Comparison of ENCODE assay signal across 12 cellular contexts in genomic region chr13:28582225-28582891, GRCh38.
DNase-seq lines count a peak whose midpoint lies in the region; ATAC-seq and TF ChIP-seq lines count a peak whose summit lies in the region.
"Had no signal": no experiment of that assay in that cellular context is flagged by ENCODE, and none has a peak within 500 bp of the region (broad histone marks: within the 10 kb centered on the region; RNA-seq: fewer than 3 reads in every experiment).

No MANE protein-coding gene starts in this region.

- no peaks in the 10 kb centered on the region for H3K4me1 ChIP-seq in cardiac muscle cell (ENCODE audit: low read depth)
- no peaks in the 10 kb centered on the region for H3K4me1 ChIP-seq in left ventricle myocardium inferior

- H3K9me3 Mint-ChIP-seq in stimulated activated naive CD8-positive, alpha-beta T cell treated with anti-CD3 and anti-CD28 coated beads, Interleukin-15, amount 100 ng/mL, for 72 hours: no peaks in the 10 kb centered on the region
- H3K9me3 Mint-ChIP-seq: T-helper 2 cell treated with Interferon-gamma antibody and Interleukin-4, amounts not matched to agents 5 μg/mL and 100 μg/mL, for 36 hours had no signal

- H3K27ac ChIP-seq in cardiac muscle cell (no peak overlapping the region), left ventricle myocardium inferior (replicated peaks) (no peak overlapping the region)

- H3K27ac Mint-ChIP-seq in stimulated activated naive CD8-positive, alpha-beta T cell treated with anti-CD3 and anti-CD28 coated beads, Interleukin-15, amount 100 ng/mL, for 72 hours: peak overlapping the region in 1 of 2 donors; percentile 91
- H3K27ac Mint-ChIP-seq: T-helper 2 cell treated with Interferon-gamma antibody and Interleukin-4, amounts not matched to agents 5 μg/mL and 100 μg/mL, for 36 hours had no signal

- intact Hi-C loops in left ventricle myocardium inferior (cut with micrococcal nuclease): no loop called here

- ATAC-seq in HG02759 (IDR thresholded peaks at IDR 0.05; ENCODE audit: unreplicated experiment): peak; percentile 53
- ATAC-seq in stimulated activated naive CD8-positive, alpha-beta T cell treated with anti-CD3 and anti-CD28 coated beads, Interleukin-15, amount 100 ng/mL, for 72 hours: peak; percentile 84

- H3K4me3 Mint-ChIP-seq in stimulated activated naive CD8-positive, alpha-beta T cell treated with anti-CD3 and anti-CD28 coated beads, Interleukin-15, amount 100 ng/mL, for 72 hours: peak overlapping the region in 1 of 2 donors; percentile 44
- H3K4me3 Mint-ChIP-seq: brain; T-helper 2 cell treated with Interferon-gamma antibody and Interleukin-4, amounts not matched to agents 5 μg/mL and 100 μg/mL, for 36 hours had no signal

- DNase-seq in cardiac muscle cell (ENCODE audit: low read depth in 1 of 2, low spot score in 1 of 2) (peak; percentile 15 to 23), left ventricle myocardium inferior (no peak), choroid plexus epithelial cell (ENCODE audit: low read depth) (peak; percentile 64), NCI-H446 treated with DMSO at 0.1 percent for 48 hours (lab: John Stamatoyannopoulos, UW) (no peak), GF-D8 (lab: John Stamatoyannopoulos, UW) (no peak), NCI-H2081 (lab: John Stamatoyannopoulos, UW) (no peak)
- DNase-seq in stimulated activated naive CD8-positive, alpha-beta T cell treated with anti-CD3 and anti-CD28 coated beads, Interleukin-15, amount 100 ng/mL, for 72 hours: peak in 1 of 2 donors; percentile 22
- DNase-seq: erythroblast, NCI-H1417 treated with DMSO at 0.1 percent for 48 hours had no signal

- no peak overlapping the region for H3K4me3 ChIP-seq in cardiac muscle cell
- no peak overlapping the region for H3K4me3 ChIP-seq in left ventricle myocardium inferior
- H3K4me3 ChIP-seq in choroid plexus epithelial cell (ENCODE audit: low read depth, low read length): no peak overlapping the region

- peaks cover 23% of the 10 kb centered on the region for H3K4me1 Mint-ChIP-seq in stimulated activated naive CD8-positive, alpha-beta T cell treated with anti-CD3 and anti-CD28 coated beads, Interleukin-15, amount 100 ng/mL, for 72 hours
- H3K4me1 Mint-ChIP-seq: brain had no signal

- H3K9me3 ChIP-seq in cardiac muscle cell (ENCODE audit: low read depth): no peaks in the 10 kb centered on the region
- no peaks in the 10 kb centered on the region for H3K9me3 ChIP-seq in left ventricle myocardium inferior (replicated peaks)

- no peak for TF ChIP-seq CTCF in cardiac muscle cell (IDR thresholded peaks at IDR 0.05; ENCODE audit: low read depth, low read length)
- no peak for TF ChIP-seq CTCF in left ventricle myocardium inferior (IDR thresholded peaks at IDR 0.05; ENCODE audit: borderline replicate concordance)
- TF ChIP-seq CTCF in choroid plexus epithelial cell (conservative IDR thresholded peaks at IDR 0.05; ENCODE audit: low read depth, low read length): no peak

- no peaks in the 10 kb centered on the region for H3K27me3 ChIP-seq in cardiac muscle cell
- H3K27me3 ChIP-seq in left ventricle myocardium inferior (ENCODE audit: low read depth): peaks cover 12% of the 10 kb centered on the region

- H3K36me3 ChIP-seq in cardiac muscle cell (no peaks in the 10 kb centered on the region), left ventricle myocardium inferior (no peaks in the 10 kb centered on the region)

- H3K27me3 Mint-ChIP-seq in stimulated activated naive CD8-positive, alpha-beta T cell treated with anti-CD3 and anti-CD28 coated beads, Interleukin-15, amount 100 ng/mL, for 72 hours: peaks cover 11% of the 10 kb centered on the region

Comparison
In these comparisons a context has a peak if more than half of its experiments do, and no peak if none do; other contexts are left out.
1. DNase-seq: peak in cardiac muscle cell (2 of 2) and choroid plexus epithelial cell (single experiment); none in left ventricle myocardium inferior (single experiment), NCI-H446 treated with DMSO at 0.1 percent for 48 hours (single experiment), GF-D8 (single experiment) and NCI-H2081 (0 of 2).